7 cellular contexts compared by ENCODE assay signal in genomic region chr11:316031-316701, GRCh38. TPM values are rescaled to one million over a fixed set of nuclear protein-coding genes. Genes with fewer than 3 reads are reported as not detected.
DNase-seq lines count a peak whose midpoint lies in the region; ATAC-seq lines count a peak whose summit lies in the region.
"Had no signal": no experiment of that assay in that cellular context is flagged by ENCODE, and none has a peak within 500 bp of the region (broad histone marks: within the 10 kb centered on the region; RNA-seq: fewer than 3 reads in every experiment).

No MANE protein-coding gene starts in this region.

- DNase-seq in T-helper 2 cell treated with Interferon-gamma antibody and Interleukin-4, amounts not matched to agents 5 μg/mL and 100 μg/mL, for 36 hours (ENCODE audit: low spot score) = no peak
- DNase-seq in Right ventricle myocardium superior = peak; percentile 54
- DNase-seq in NCI-H2081 treated with DMSO at 0.1 percent for 48 hours (lab: John Stamatoyannopoulos, UW) = no peak
- DNase-seq in SW 1271 (lab: John Stamatoyannopoulos, UW) = no peak

- no peaks in the 10 kb centered on the region for H3K9me3 Mint-ChIP-seq in T-helper 2 cell treated with Interferon-gamma antibody and Interleukin-4, amounts not matched to agents 5 μg/mL and 100 μg/mL, for 36 hours
- H3K9me3 Mint-ChIP-seq in stimulated activated memory B cell treated with anti-CD40 and anti-IgM and Interleukin-4, amounts not matched to agents 10 μg/mL and 1 μg/mL and 100 μg/mL, for 72 hours = no peaks in the 10 kb centered on the region

- peak overlapping the region; percentile 96 for H3K4me3 Mint-ChIP-seq in T-helper 2 cell treated with Interferon-gamma antibody and Interleukin-4, amounts not matched to agents 5 μg/mL and 100 μg/mL, for 36 hours
- H3K4me3 Mint-ChIP-seq in stimulated activated memory B cell treated with anti-CD40 and anti-IgM and Interleukin-4, amounts not matched to agents 10 μg/mL and 1 μg/mL and 100 μg/mL, for 72 hours = no peak overlapping the region

- peaks cover 47% of the 10 kb centered on the region for H3K36me3 Mint-ChIP-seq in T-helper 2 cell treated with Interferon-gamma antibody and Interleukin-4, amounts not matched to agents 5 μg/mL and 100 μg/mL, for 36 hours (ENCODE audit: low read depth)
- H3K36me3 Mint-ChIP-seq in stimulated activated memory B cell treated with anti-CD40 and anti-IgM and Interleukin-4, amounts not matched to agents 10 μg/mL and 1 μg/mL and 100 μg/mL, for 72 hours = no peaks in the 10 kb centered on the region

- H3K27me3 Mint-ChIP-seq in T-helper 2 cell treated with Interferon-gamma antibody and Interleukin-4, amounts not matched to agents 5 μg/mL and 100 μg/mL, for 36 hours (ENCODE audit: low read depth) = no peaks in the 10 kb centered on the region
- H3K27me3 Mint-ChIP-seq in stimulated activated memory B cell treated with anti-CD40 and anti-IgM and Interleukin-4, amounts not matched to agents 10 μg/mL and 1 μg/mL and 100 μg/mL, for 72 hours = no peaks in the 10 kb centered on the region

- peaks cover 32% of the 10 kb centered on the region for H3K4me1 Mint-ChIP-seq in T-helper 2 cell treated with Interferon-gamma antibody and Interleukin-4, amounts not matched to agents 5 μg/mL and 100 μg/mL, for 36 hours (ENCODE audit: low read depth)
- peaks cover 66% of the 10 kb centered on the region for H3K4me1 Mint-ChIP-seq in stimulated activated memory B cell treated with anti-CD40 and anti-IgM and Interleukin-4, amounts not matched to agents 10 μg/mL and 1 μg/mL and 100 μg/mL, for 72 hours

- peak overlapping the region; percentile 96 for H3K27ac Mint-ChIP-seq in T-helper 2 cell treated with Interferon-gamma antibody and Interleukin-4, amounts not matched to agents 5 μg/mL and 100 μg/mL, for 36 hours
- peak overlapping the region; percentile 59 for H3K27ac Mint-ChIP-seq in stimulated activated memory B cell treated with anti-CD40 and anti-IgM and Interleukin-4, amounts not matched to agents 10 μg/mL and 1 μg/mL and 100 μg/mL, for 72 hours

- ATAC-seq in Right ventricle myocardium superior (ENCODE audit: poor library complexity) (no peak), HG02840 (IDR thresholded peaks at IDR 0.05; ENCODE audit: low FRiP score, unreplicated experiment) (no peak)
- no peak for ATAC-seq in stimulated activated memory B cell treated with anti-CD40 and anti-IgM and Interleukin-4, amounts not matched to agents 10 μg/mL and 1 μg/mL and 100 μg/mL, for 72 hours

- intact Hi-C loops in Right ventricle myocardium superior (cut with DNase I) = no loop called here

RNA-seq across cellular contexts. Expression of gene IFITM1, which starts 2.3 kb away (rescaled TPM):
- 83.1 TPM for total RNA-seq in Right ventricle myocardium superior

RNA-seq across cellular contexts. Expression of gene IFITM3, which starts 4.5 kb away (rescaled TPM):
- total RNA-seq in Right ventricle myocardium superior = 287 TPM

RNA-seq across cellular contexts. Expression of gene IFITM2, which starts 8.6 kb away (rescaled TPM):
- total RNA-seq in Right ventricle myocardium superior = 194 TPM

RNA-seq across cellular contexts. Expression of gene IFITM5, which starts 16.8 kb away (rescaled TPM):
- total RNA-seq in Right ventricle myocardium superior = not detected
- total RNA-seq: aorta had no signal

RNA-seq across cellular contexts. Expression of gene PGGHG, which starts 27.2 kb away (rescaled TPM):
- total RNA-seq in Right ventricle myocardium superior = 6.1 TPM
